ENCODE assay signal across 24 cellular contexts in the genomic region with DNA sequence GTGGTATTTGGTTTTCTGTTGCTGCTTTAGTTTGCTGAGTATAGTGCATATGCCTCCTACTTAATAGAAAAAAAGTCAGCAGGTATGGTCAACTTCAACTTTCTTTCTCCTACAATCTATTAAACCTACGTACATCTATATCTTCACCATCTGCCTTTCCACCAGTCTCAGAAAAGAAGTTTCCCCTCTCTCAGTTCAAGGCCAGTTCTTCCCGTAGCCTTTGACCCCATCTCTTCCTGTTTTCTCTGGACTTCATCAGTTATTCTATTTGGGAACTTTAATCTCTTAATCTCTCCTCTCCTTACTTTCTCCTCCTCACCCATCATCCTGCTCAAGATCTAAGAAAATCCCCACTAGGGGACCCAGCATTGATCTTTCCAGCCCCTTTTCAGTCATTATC. TPM values are rescaled to one million over a fixed set of nuclear protein-coding genes. Genes with fewer than 3 reads are reported as not detected.
DNase-seq lines count a peak whose midpoint lies in the region; ATAC-seq, FAIRE-seq and TF ChIP-seq lines count a peak whose summit lies in the region.
"Had no signal": no experiment of that assay in that cellular context is flagged by ENCODE, and none has a peak within 500 bp of the region (broad histone marks: within the 10 kb centered on the region; RNA-seq: fewer than 3 reads in every experiment).

No MANE protein-coding gene starts in this region.

- no peak for DNase-seq in activated naive CD4-positive, alpha-beta T cell treated with anti-CD3 and anti-CD28 coated beads for 36 hours
- DNase-seq in superior temporal gyrus (ENCODE audit: extremely low spot score) = no peak
- DNase-seq in activated CD8-positive, alpha-beta memory T cell treated with anti-CD3 and anti-CD28 coated beads, Interleukin-2, amount 50 U/mL, for 4 hours = no peak
- DNase-seq in small intestine = no peak
- DNase-seq: BE2C; Calu3; CD4-positive, alpha-beta memory T cell; COR-L47; DMS53; DMS79 treated with DMSO at 0.1 percent for 48 hours; GF-D8; H9 had no signal

- H3K79me2 ChIP-seq in OCI-LY1 (ENCODE audit: insufficient read depth, low read length) = no peaks in the 10 kb centered on the region

- H3K4me3 ChIP-seq in OCI-LY1 (ENCODE audit: low read depth, low read length, poor library complexity, severe bottlenecking) (no peak overlapping the region), liver (ENCODE audit: low read depth in 1 of 3, low read length in 3 of 3) (no peak overlapping the region), small intestine (ENCODE audit: low read depth in 1 of 2, low read length in 2 of 2) (no peak overlapping the region)
- H3K4me3 ChIP-seq: BLaER1 treated with 17β-estradiol and CSF1 and Interleukin-3, amounts not matched to agents 10 nM and 100 nM; GM23338 had no signal

- H3K27me3 Mint-ChIP-seq in activated naive CD4-positive, alpha-beta T cell treated with anti-CD3 and anti-CD28 coated beads, Interleukin-2, amount 50 U/mL, for 24 hours = no peaks in the 10 kb centered on the region
- no peaks in the 10 kb centered on the region for H3K27me3 Mint-ChIP-seq in activated naive CD4-positive, alpha-beta T cell treated with anti-CD3 and anti-CD28 coated beads for 36 hours (ENCODE audit: low read depth)
- no peaks in the 10 kb centered on the region for H3K27me3 Mint-ChIP-seq in stimulated activated memory B cell treated with anti-CD40 and anti-IgM and Interleukin-4, amounts not matched to agents 10 μg/mL and 1 μg/mL and 100 μg/mL, for 72 hours

- H4K20me1 ChIP-seq in OCI-LY1 (ENCODE audit: insufficient read depth, low read length) = no peaks in the 10 kb centered on the region
- H4K20me1 ChIP-seq: BLaER1 treated with 17β-estradiol and CSF1 and Interleukin-3, amounts not matched to agents 10 nM and 100 nM had no signal

- H3K27ac ChIP-seq in OCI-LY1 (ENCODE audit: low read depth, low read length, poor library complexity, severe bottlenecking) (peak overlapping the region; percentile 85), liver (ENCODE audit: low read depth in 1 of 2, low read length in 2 of 2) (no peak overlapping the region), small intestine (ENCODE audit: low read depth in 1 of 2, low read length in 1 of 2) (no peak overlapping the region)
- H3K27ac ChIP-seq: 22Rv1; BLaER1 treated with 17β-estradiol and CSF1 and Interleukin-3, amounts not matched to agents 10 nM and 100 nM had no signal

- H2AFZ ChIP-seq in OCI-LY1 (ENCODE audit: low read length) = no peak overlapping the region
- H2AFZ ChIP-seq: GM23338 had no signal

- no peak overlapping the region for H3K4me3 Mint-ChIP-seq in activated naive CD4-positive, alpha-beta T cell treated with anti-CD3 and anti-CD28 coated beads, Interleukin-2, amount 50 U/mL, for 24 hours
- no peak overlapping the region for H3K4me3 Mint-ChIP-seq in activated naive CD4-positive, alpha-beta T cell treated with anti-CD3 and anti-CD28 coated beads for 36 hours
- no peak overlapping the region for H3K4me3 Mint-ChIP-seq in stimulated activated memory B cell treated with anti-CD40 and anti-IgM and Interleukin-4, amounts not matched to agents 10 μg/mL and 1 μg/mL and 100 μg/mL, for 72 hours
- H3K4me3 Mint-ChIP-seq: CD14-positive monocyte; CD4-positive, alpha-beta memory T cell; GM23338; H9 had no signal

- peaks cover 15% of the 10 kb centered on the region for H3K9me3 ChIP-seq in OCI-LY1 (ENCODE audit: low read length)
- H3K9me3 ChIP-seq in liver (ENCODE audit: control insufficient read depth in 4 of 4, low read length in 3 of 4) = no peaks in the 10 kb centered on the region
- H3K9me3 ChIP-seq in small intestine (ENCODE audit: control insufficient read depth, low read depth) = no peaks in the 10 kb centered on the region
- H3K9me3 ChIP-seq: BE2C had no signal

- H3K36me3 Mint-ChIP-seq in activated naive CD4-positive, alpha-beta T cell treated with anti-CD3 and anti-CD28 coated beads, Interleukin-2, amount 50 U/mL, for 24 hours = peaks cover 8% of the 10 kb centered on the region
- H3K36me3 Mint-ChIP-seq in activated naive CD4-positive, alpha-beta T cell treated with anti-CD3 and anti-CD28 coated beads for 36 hours (ENCODE audit: low read depth) = peaks cover 6% of the 10 kb centered on the region
- H3K36me3 Mint-ChIP-seq in stimulated activated memory B cell treated with anti-CD40 and anti-IgM and Interleukin-4, amounts not matched to agents 10 μg/mL and 1 μg/mL and 100 μg/mL, for 72 hours = peaks cover 13% of the 10 kb centered on the region

- peak overlapping the region; percentile 20 for H3K27ac Mint-ChIP-seq in activated naive CD4-positive, alpha-beta T cell treated with anti-CD3 and anti-CD28 coated beads, Interleukin-2, amount 50 U/mL, for 24 hours
- no peak overlapping the region for H3K27ac Mint-ChIP-seq in activated naive CD4-positive, alpha-beta T cell treated with anti-CD3 and anti-CD28 coated beads for 36 hours
- peak overlapping the region; percentile 29 for H3K27ac Mint-ChIP-seq in stimulated activated memory B cell treated with anti-CD40 and anti-IgM and Interleukin-4, amounts not matched to agents 10 μg/mL and 1 μg/mL and 100 μg/mL, for 72 hours
- H3K27ac Mint-ChIP-seq: CD14-positive monocyte, GM23338 had no signal

- no peak overlapping the region for H3K4me2 ChIP-seq in OCI-LY1 (ENCODE audit: low read length)
- H3K4me2 ChIP-seq: BLaER1 treated with 17β-estradiol and CSF1 and Interleukin-3, amounts not matched to agents 10 nM and 100 nM; GM23338 had no signal

- no peaks in the 10 kb centered on the region for H3K9me3 Mint-ChIP-seq in activated naive CD4-positive, alpha-beta T cell treated with anti-CD3 and anti-CD28 coated beads, Interleukin-2, amount 50 U/mL, for 24 hours
- H3K9me3 Mint-ChIP-seq in activated naive CD4-positive, alpha-beta T cell treated with anti-CD3 and anti-CD28 coated beads for 36 hours = no peaks in the 10 kb centered on the region
- H3K9me3 Mint-ChIP-seq in stimulated activated memory B cell treated with anti-CD40 and anti-IgM and Interleukin-4, amounts not matched to agents 10 μg/mL and 1 μg/mL and 100 μg/mL, for 72 hours = no peaks in the 10 kb centered on the region
- H3K9me3 Mint-ChIP-seq: CD4-positive, alpha-beta memory T cell; GM23338; H9 had no signal

- H3K4me1 ChIP-seq in OCI-LY1 (ENCODE audit: insufficient read depth, low read length, severe bottlenecking) (peaks cover 28% of the 10 kb centered on the region), liver (ENCODE audit: control insufficient read depth in 4 of 4, insufficient read depth in 4 of 4, low read length in 3 of 4) (peaks cover 0 to 6% (median 5%) of the 10 kb centered on the region in 4 donors), small intestine (ENCODE audit: control insufficient read depth in 2 of 2, insufficient read depth in 1 of 2, low read depth in 1 of 2, low read length in 1 of 2) (no peaks in the 10 kb centered on the region)
- H3K4me1 ChIP-seq: BE2C had no signal

- H3F3A ChIP-seq in OCI-LY1 (ENCODE audit: insufficient read depth, low read length) = no peaks in the 10 kb centered on the region

- CTCF ChIA-PET in activated naive CD4-positive, alpha-beta T cell treated with anti-CD3 and anti-CD28 coated beads for 36 hours (lab: Charles Lee) = interaction anchor here (1.6 to 1.7 kb wide), 2 partner anchors 365 to 377 kb away, joined by 4 to 5 read pairs; no protein-coding TSS in a partner anchor

- no peaks in the 10 kb centered on the region for H3K27me3 ChIP-seq in OCI-LY1 (ENCODE audit: insufficient read depth, low read length)
- no peaks in the 10 kb centered on the region for H3K27me3 ChIP-seq in liver (ENCODE audit: control insufficient read depth in 4 of 4, insufficient read depth in 4 of 4, low read length in 3 of 4)
- H3K27me3 ChIP-seq in small intestine (ENCODE audit: control insufficient read depth in 2 of 2, insufficient read depth in 2 of 2, low read length in 2 of 2) = no peaks in the 10 kb centered on the region
- H3K27me3 ChIP-seq: BE2C; BLaER1 treated with 17β-estradiol and CSF1 and Interleukin-3, amounts not matched to agents 10 nM and 100 nM had no signal

- no peaks in the 10 kb centered on the region for H3K9me2 ChIP-seq in OCI-LY1 (ENCODE audit: low read depth, low read length)

- no peak overlapping the region for H3K9ac ChIP-seq in OCI-LY1 (ENCODE audit: low read length)
- no peak overlapping the region for H3K9ac ChIP-seq in liver (ENCODE audit: low read depth in 1 of 2, low read length in 2 of 2)
- H3K9ac ChIP-seq: BLaER1 treated with 17β-estradiol and CSF1 and Interleukin-3, amounts not matched to agents 10 nM and 100 nM had no signal

- ATAC-seq in stimulated activated memory B cell treated with anti-CD40 and anti-IgM and Interleukin-4, amounts not matched to agents 10 μg/mL and 1 μg/mL and 100 μg/mL, for 72 hours = no peak
- ATAC-seq: GM23338, HCT116 had no signal

- H3K36me3 ChIP-seq in OCI-LY1 (ENCODE audit: insufficient read depth, low read length) (no peaks in the 10 kb centered on the region; the same call in 1 of the 2 replicates), liver (ENCODE audit: control insufficient read depth in 4 of 4, insufficient read depth in 3 of 4, low read depth in 1 of 4, low read length in 3 of 4) (peaks cover 0 to 5% (median 2%) of the 10 kb centered on the region in 4 donors), small intestine (ENCODE audit: control insufficient read depth in 2 of 2, insufficient read depth in 2 of 2, low read length in 2 of 2) (no peaks in the 10 kb centered on the region)
- H3K36me3 ChIP-seq: BE2C had no signal

- TF ChIP-seq CTCF in OCI-LY1 (IDR thresholded peaks at IDR 0.05; ENCODE audit: low read length) (no peak), liver (IDR thresholded peaks at IDR 0.05; ENCODE audit: low read depth, low read length, missing input control) (no peak)

- peaks cover 4% of the 10 kb centered on the region for H3K4me1 Mint-ChIP-seq in activated naive CD4-positive, alpha-beta T cell treated with anti-CD3 and anti-CD28 coated beads, Interleukin-2, amount 50 U/mL, for 24 hours
- peaks cover 11% of the 10 kb centered on the region for H3K4me1 Mint-ChIP-seq in activated naive CD4-positive, alpha-beta T cell treated with anti-CD3 and anti-CD28 coated beads for 36 hours (ENCODE audit: low read depth)
- H3K4me1 Mint-ChIP-seq in stimulated activated memory B cell treated with anti-CD40 and anti-IgM and Interleukin-4, amounts not matched to agents 10 μg/mL and 1 μg/mL and 100 μg/mL, for 72 hours = peaks cover 24% of the 10 kb centered on the region

- WGBS in liver = 76% methylated on average over 2 of the region's 2 CpGs
- 70 to 85% (median 73%) methylated on average over 2 of the region's 2 CpGs for WGBS in small intestine, 3 donors

- TF ChIP-seq RAD21 in liver (IDR thresholded peaks at IDR 0.05) = no peak

- intact Hi-C loops in activated naive CD4-positive, alpha-beta T cell treated with anti-CD3 and anti-CD28 coated beads for 36 hours (cut with micrococcal nuclease) = no loop called here

- FAIRE-seq in small intestine (lab: Jason Lieb, UNC) = no peak
- FAIRE-seq: A204.1, GM12891, GM18507 had no signal

RNA-seq across cellular contexts. Expression of a gene that starts 5.7 kb away (rescaled TPM):
- 10 to 100 TPM; 21.7 to 23.5 TPM for total RNA-seq in activated naive CD4-positive, alpha-beta T cell treated with anti-CD3 and anti-CD28 coated beads for 36 hours
- 10 to 100 TPM in 1 of 2 donors, 1 to 10 TPM in 1; 9.9 to 29.7 TPM for total RNA-seq in liver
- polyA plus RNA-seq in liver = 10 to 100 TPM; 11.7 to 50.9 TPM
- polyA plus RNA-seq in small intestine = 10 to 100 TPM; 36.9 to 43.0 (median 42.9) TPM

RNA-seq across cellular contexts. Expression of a gene that starts 5.7 kb away (rescaled TPM):
- total RNA-seq in activated naive CD4-positive, alpha-beta T cell treated with anti-CD3 and anti-CD28 coated beads for 36 hours = 10 to 100 TPM; 36.4 to 38.5 TPM
- 10 to 100 TPM in 1 of 2 donors, 1 to 10 TPM in 1; 3.3 to 17.8 TPM for total RNA-seq in liver
- polyA plus RNA-seq in liver = 1 to 10 TPM; 2.2 to 3.2 TPM
- 1 to 10 TPM; 1.4 to 9.1 (median 2.7) TPM for polyA plus RNA-seq in small intestine
